ENCODE assay signal across 10 cellular contexts in genomic region chr15:43168192-43169107, GRCh38. TPM values are rescaled to one million over a fixed set of nuclear protein-coding genes. Genes with fewer than 3 reads are reported as not detected.
DNase-seq lines count a peak whose midpoint lies in the region; ATAC-seq and TF ChIP-seq lines count a peak whose summit lies in the region.
"Had no signal": no experiment of that assay in that cellular context is flagged by ENCODE, and none has a peak within 500 bp of the region (broad histone marks: within the 10 kb centered on the region; RNA-seq: fewer than 3 reads in every experiment).

No MANE protein-coding gene starts in this region.

- H3K27me3 ChIP-seq in heart left ventricle (no peaks in the 10 kb centered on the region), stomach smooth muscle (ENCODE audit: control insufficient read depth in 1 of 2, insufficient read depth in 2 of 2, low read length in 2 of 2) (no peaks in the 10 kb centered on the region)
- H3K27me3 ChIP-seq: testis had no signal

- TF ChIP-seq CTCF in astrocyte of the spinal cord (IDR thresholded peaks at IDR 0.05; ENCODE audit: low read depth, low read length) (no peak), heart left ventricle (IDR thresholded peaks at IDR 0.05) (no peak)

- DNase-seq in DMS79 treated with DMSO at 0.1 percent for 48 hours (lab: John Stamatoyannopoulos, UW) (peak; percentile 7), DMS79 (lab: John Stamatoyannopoulos, UW) (no peak), astrocyte of the spinal cord (ENCODE audit: low read depth, low spot score) (peak; percentile 87), heart left ventricle (peak in 4 of 5 donors; percentile 29 to 36 (median 32)), sciatic nerve (ENCODE audit: low spot score) (no peak), NCI-H1092 (lab: John Stamatoyannopoulos, UW) (no peak)
- DNase-seq: NCI-H1694, testis had no signal

- peak overlapping the region in 1 of 2 donors; percentile 55 for H3K9ac ChIP-seq in stomach smooth muscle (ENCODE audit: low read length in 2 of 2)

- intact Hi-C loops in heart left ventricle (cut with DNase I) (loop anchor here in 1 of 10 donors (10.0 kb wide), 1 partner anchor 56 kb away; the partner anchor contains the start of gene EPB42), sciatic nerve (cut with DNase I) (no loop called here)

- ATAC-seq in heart left ventricle (peak; percentile 87 to 96 (median 92)), sciatic nerve (no peak), GM21381 (IDR thresholded peaks at IDR 0.05; ENCODE audit: unreplicated experiment) (no peak)

- WGBS in heart left ventricle, 4 donors = 22 to 57% (median 42%) methylated on average over 2 of the region's 2 CpGs

- H3K27ac ChIP-seq in heart left ventricle (peak overlapping the region in 10 of 12 donors; percentile 35 to 78 (median 56)), stomach smooth muscle (ENCODE audit: low read length) (peak overlapping the region; percentile 76)
- H3K27ac ChIP-seq: testis had no signal

- peaks cover 0 to 79% (median 64%) of the 10 kb centered on the region in 9 donors for H3K36me3 ChIP-seq in heart left ventricle
- H3K36me3 ChIP-seq in stomach smooth muscle (ENCODE audit: control insufficient read depth in 2 of 2, insufficient read depth in 2 of 2, low read length in 2 of 2) = peaks cover 9 to 10% of the 10 kb centered on the region in 2 donors

- H3K4me1 ChIP-seq in heart left ventricle (peaks cover 0 to 15% (median 0%) of the 10 kb centered on the region in 12 donors), stomach smooth muscle (ENCODE audit: control insufficient read depth, insufficient read depth, low read length) (peaks cover 15% of the 10 kb centered on the region)
- H3K4me1 ChIP-seq: testis had no signal

- in situ Hi-C loops in astrocyte of the spinal cord (cut with HindIII; ENCODE audit: low sequenced_read_pairs) = no loop called here

- H3K4me3 ChIP-seq in astrocyte of the spinal cord (ENCODE audit: low read depth, low read length) (no peak overlapping the region), heart left ventricle (no peak overlapping the region), stomach smooth muscle (ENCODE audit: low read length in 2 of 2) (no peak overlapping the region)
- H3K4me3 ChIP-seq: testis had no signal

- H3K9me3 ChIP-seq in heart left ventricle = peaks cover 0 to 11% (median 0%) of the 10 kb centered on the region in 12 donors
- H3K9me3 ChIP-seq in stomach smooth muscle (ENCODE audit: control insufficient read depth in 2 of 2, low read length in 2 of 2) = no peaks in the 10 kb centered on the region
- H3K9me3 ChIP-seq: testis had no signal

- TF ChIP-seq POLR2A in heart left ventricle (IDR thresholded peaks at IDR 0.05) = no peak

RNA-seq across cellular contexts. Expression of gene CCNDBP1, which starts 16.8 kb away (rescaled TPM):
- total RNA-seq in heart left ventricle (10 to 100 TPM; 48.5 to 66.8 (median 59.0) TPM), sciatic nerve (68.6 TPM)
- 10 to 100 TPM; 29.3 to 70.1 TPM for polyA plus RNA-seq in heart left ventricle

RNA-seq across cellular contexts. Expression of gene TMEM62, which starts 35.1 kb away (rescaled TPM):
- 10 to 100 TPM in 6 of 9 donors, 1 to 10 TPM in 3; 8.5 to 18.5 (median 12.8) TPM for total RNA-seq in heart left ventricle
- polyA plus RNA-seq in heart left ventricle = 10 to 100 TPM in 1 of 2 donors, 1 to 10 TPM in 1; 8.2 to 15.8 TPM
- 24.4 TPM for total RNA-seq in sciatic nerve

RNA-seq across cellular contexts. Expression of gene EPB42, which starts 52.4 kb away (rescaled TPM):
- total RNA-seq in heart left ventricle (1 to 10 TPM in 1 of 9 donors, under 1 TPM in 1, not detected in 7; 0.52 to 1.7 TPM), sciatic nerve (4.5 TPM)
- polyA plus RNA-seq in heart left ventricle = under 1 TPM; 0.08 to 0.15 TPM

Comparison
In these comparisons a context has a peak if more than half of its experiments do, and no peak if none do; other contexts are left out.
1. DNase-seq: peak in DMS79 treated with DMSO at 0.1 percent for 48 hours (single experiment), astrocyte of the spinal cord (single experiment) and heart left ventricle (4 of 5); none in DMS79 (single experiment), sciatic nerve (single experiment) and NCI-H1092 (single experiment).
2. ATAC-seq: peak in heart left ventricle (4 of 4); none in sciatic nerve (single experiment) and GM21381 (single experiment).